In the genomic region with DNA sequence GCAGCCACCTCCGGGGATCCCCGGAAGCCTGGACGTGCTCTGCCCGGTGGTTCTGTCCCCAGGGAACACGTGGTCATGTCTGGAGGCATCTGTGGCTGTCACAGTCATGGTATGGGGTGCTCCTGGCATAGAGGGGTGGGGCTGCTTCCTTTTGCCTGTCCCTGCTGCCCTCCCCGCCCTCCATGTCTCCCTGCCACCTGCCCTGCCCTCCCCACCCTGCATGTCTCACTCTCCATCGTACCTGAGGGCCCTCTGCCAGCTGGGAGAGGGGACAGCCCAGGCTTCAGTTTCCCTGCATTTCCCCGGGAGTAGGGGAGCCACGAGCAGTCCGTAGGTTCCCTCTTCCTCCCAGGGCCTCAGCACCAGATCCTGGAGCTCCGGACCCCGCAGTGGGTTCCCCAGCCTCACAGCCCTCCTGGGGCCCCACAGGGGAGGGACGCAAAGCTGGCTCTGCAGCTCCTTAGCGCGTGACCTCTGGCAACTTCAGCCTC, we compare ENCODE assay signal across 14 cellular contexts.
A peak's percentile ranks its signal among the peaks of the same experiment; 100 is the strongest.
DNase-seq lines count a peak whose midpoint lies in the region; ATAC-seq and TF ChIP-seq lines count a peak whose summit lies in the region.
"Had no signal": no experiment of that assay in that cellular context is flagged by ENCODE, and none has a peak within 500 bp of the region (broad histone marks: within the 10 kb centered on the region; RNA-seq: fewer than 3 reads in every experiment).

No MANE protein-coding gene starts in this region.

- H3K27ac ChIP-seq in GM23338 (ENCODE audit: low read depth): no peak overlapping the region
- peak overlapping the region; percentile 83 to 94 for H3K27ac ChIP-seq in coronary artery
- no peak overlapping the region for H3K27ac ChIP-seq in lower lobe of right lung
- H3K27ac ChIP-seq in spleen: peak overlapping the region in 4 of 8 donors; percentile 40 to 58 (median 50)
- H3K27ac ChIP-seq: neural progenitor cell had no signal

- DNase-seq in GM23338 (ENCODE audit: low spot score) (no peak), coronary artery (ENCODE audit: low spot score) (no peak), lower lobe of right lung (peak; percentile 25), spleen (peak; percentile 38), EL (no peak)
- no peak for DNase-seq in stimulated activated CD4-positive, alpha-beta T cell treated with anti-CD3 and anti-CD28 coated beads, Interleukin-2, amount 100 ng/mL, for 24 hours
- DNase-seq: NCI-H774, T-helper 2 cell had no signal

- H3K4me2 ChIP-seq in GM23338: no peak overlapping the region

- intact Hi-C loops in lower lobe of right lung (cut with DNase I) (no loop called here), spleen (cut with DNase I; ENCODE audit: low total_unique reads) (no loop called here)

- peaks cover 2% of the 10 kb centered on the region; the same call in 2 of the 3 replicates for H3K9me3 Mint-ChIP-seq in GM23338

- H3F3A ChIP-seq in GM23338 (replicated peaks; ENCODE audit: low read depth): no peaks in the 10 kb centered on the region

- H2AFZ ChIP-seq in GM23338: no peak overlapping the region
- H2AFZ ChIP-seq: neural progenitor cell had no signal

- no peaks in the 10 kb centered on the region for H3K9me2 ChIP-seq in GM23338 (ENCODE audit: insufficient read depth)

- TF ChIP-seq CTCF in GM23338 (conservative IDR thresholded peaks at IDR 0.05; ENCODE audit: low read depth in 2 of 2) (no peak), coronary artery (IDR thresholded peaks at IDR 0.05) (no peak), lower lobe of right lung (IDR thresholded peaks at IDR 0.05) (no peak), spleen (IDR thresholded peaks at IDR 0.05 in 8 of 11, conservative IDR thresholded peaks at IDR 0.05 in 3 of 11) (no peak)

- H3K36me3 ChIP-seq in GM23338 (ENCODE audit: insufficient read depth): no peaks in the 10 kb centered on the region
- H3K36me3 ChIP-seq in lower lobe of right lung: no peaks in the 10 kb centered on the region
- no peaks in the 10 kb centered on the region for H3K36me3 ChIP-seq in spleen
- H3K36me3 ChIP-seq: neural progenitor cell had no signal

- peaks cover 9% of the 10 kb centered on the region for H3K27me3 Mint-ChIP-seq in GM23338 (ENCODE audit: insufficient read depth, low read depth, poor library complexity)

- H3K4me3 Mint-ChIP-seq in GM23338: no peak overlapping the region
- H3K4me3 Mint-ChIP-seq: stimulated activated effector memory CD8-positive, alpha-beta T cell treated with anti-CD3 and anti-CD28 coated beads, Interleukin-12 subunit alpha, Interleukin-12 subunit beta, amount 100 ng/mL, for 72 hours had no signal

- H3K4me3 ChIP-seq in GM23338 (no peak overlapping the region), coronary artery (peak overlapping the region; percentile 56), lower lobe of right lung (no peak overlapping the region), spleen (no peak overlapping the region)
- H3K4me3 ChIP-seq: GM12878, neural progenitor cell had no signal

- peaks cover 6% of the 10 kb centered on the region; the same call in 1 of the 2 replicates for H3K4me1 ChIP-seq in GM23338 (ENCODE audit: insufficient read depth)
- H3K4me1 ChIP-seq in lower lobe of right lung: peaks cover 6% of the 10 kb centered on the region
- peaks cover 0 to 24% (median 10%) of the 10 kb centered on the region in 6 donors for H3K4me1 ChIP-seq in spleen

- no peak for TF ChIP-seq POLR2A in spleen (IDR thresholded peaks at IDR 0.05)

- no peaks in the 10 kb centered on the region for H3K9me3 ChIP-seq in lower lobe of right lung
- H3K9me3 ChIP-seq in spleen: peaks cover 0 to 11% (median 0%) of the 10 kb centered on the region in 8 donors

- peaks cover 13% of the 10 kb centered on the region for H3K4me1 Mint-ChIP-seq in GM23338

- no peaks in the 10 kb centered on the region for H3K79me2 ChIP-seq in GM23338 (replicated peaks; ENCODE audit: insufficient read depth)

- no peak overlapping the region for H3K27ac Mint-ChIP-seq in GM23338
- H3K27ac Mint-ChIP-seq: stimulated activated effector memory CD8-positive, alpha-beta T cell treated with anti-CD3 and anti-CD28 coated beads, Interleukin-12 subunit alpha, Interleukin-12 subunit beta, amount 100 ng/mL, for 72 hours had no signal

- ATAC-seq in GM23338 (peak; percentile 9; the same call in 1 of the 3 replicates), lower lobe of right lung (peak in 1 of 2 donors; percentile 6), GM21825 (IDR thresholded peaks at IDR 0.05; ENCODE audit: unreplicated experiment) (no peak), GM21515 (IDR thresholded peaks at IDR 0.05; ENCODE audit: unreplicated experiment) (no peak)
- ATAC-seq: activated CD4-positive, CD25-positive, alpha-beta regulatory T cell treated with anti-CD3 and anti-CD28 coated beads, Interleukin-2, amount 50 U/mL, for 24 hours; GM12878; stimulated activated effector memory CD8-positive, alpha-beta T cell treated with anti-CD3 and anti-CD28 coated beads, Interleukin-12 subunit alpha, Interleukin-12 subunit beta, amount 100 ng/mL, for 72 hours had no signal

- no peaks in the 10 kb centered on the region for H3K36me3 Mint-ChIP-seq in GM23338 (ENCODE audit: low read depth)
- H3K36me3 Mint-ChIP-seq: stimulated activated effector memory CD8-positive, alpha-beta T cell treated with anti-CD3 and anti-CD28 coated beads, Interleukin-12 subunit alpha, Interleukin-12 subunit beta, amount 100 ng/mL, for 72 hours had no signal

- 69 to 79% (median 70%) methylated on average over 13 to 15 of the region's 15 CpGs for WGBS in spleen, 5 donors

- H3K27me3 ChIP-seq in GM23338 (ENCODE audit: insufficient read depth) (no peaks in the 10 kb centered on the region), lower lobe of right lung (ENCODE audit: low read depth) (peaks cover 15% of the 10 kb centered on the region), spleen (replicated peaks in 1 of 7) (no peaks in the 10 kb centered on the region)
- H3K27me3 ChIP-seq: neural progenitor cell had no signal

- no peaks in the 10 kb centered on the region for H4K20me1 ChIP-seq in GM23338 (replicated peaks; ENCODE audit: insufficient read depth)

TF ChIP-seq in GM23338, 12 proteins besides CTCF, POLR2A, EP300 and RAD21 (continues in another document):
- TF ChIP-seq ZNF331 (CRISPR knock-in tag; IDR thresholded peaks at IDR 0.05; ENCODE audit: low read depth) (no peak), EZH2 (IDR thresholded peaks at IDR 0.05; ENCODE audit: low read depth, unreplicated experiment) (no peak), EZH2phosphoT487 (IDR thresholded peaks at IDR 0.05; ENCODE audit: unreplicated experiment) (no peak), NANOG (IDR thresholded peaks at IDR 0.05; ENCODE audit: borderline replicate concordance) (no peak), JUNB (IDR thresholded peaks at IDR 0.05; ENCODE audit: unreplicated experiment) (no peak), POLR2AphosphoS5 (IDR thresholded peaks at IDR 0.05; ENCODE audit: low read depth) (no peak), ZNF114 (CRISPR knock-in tag; IDR thresholded peaks at IDR 0.05) (no peak), STAT1 (IDR thresholded peaks at IDR 0.05; ENCODE audit: unreplicated experiment) (no peak), CREB1 (CRISPR knock-in tag; IDR thresholded peaks at IDR 0.05; ENCODE audit: low read depth) (no peak)
- TF ChIP-seq, protein P1, sequence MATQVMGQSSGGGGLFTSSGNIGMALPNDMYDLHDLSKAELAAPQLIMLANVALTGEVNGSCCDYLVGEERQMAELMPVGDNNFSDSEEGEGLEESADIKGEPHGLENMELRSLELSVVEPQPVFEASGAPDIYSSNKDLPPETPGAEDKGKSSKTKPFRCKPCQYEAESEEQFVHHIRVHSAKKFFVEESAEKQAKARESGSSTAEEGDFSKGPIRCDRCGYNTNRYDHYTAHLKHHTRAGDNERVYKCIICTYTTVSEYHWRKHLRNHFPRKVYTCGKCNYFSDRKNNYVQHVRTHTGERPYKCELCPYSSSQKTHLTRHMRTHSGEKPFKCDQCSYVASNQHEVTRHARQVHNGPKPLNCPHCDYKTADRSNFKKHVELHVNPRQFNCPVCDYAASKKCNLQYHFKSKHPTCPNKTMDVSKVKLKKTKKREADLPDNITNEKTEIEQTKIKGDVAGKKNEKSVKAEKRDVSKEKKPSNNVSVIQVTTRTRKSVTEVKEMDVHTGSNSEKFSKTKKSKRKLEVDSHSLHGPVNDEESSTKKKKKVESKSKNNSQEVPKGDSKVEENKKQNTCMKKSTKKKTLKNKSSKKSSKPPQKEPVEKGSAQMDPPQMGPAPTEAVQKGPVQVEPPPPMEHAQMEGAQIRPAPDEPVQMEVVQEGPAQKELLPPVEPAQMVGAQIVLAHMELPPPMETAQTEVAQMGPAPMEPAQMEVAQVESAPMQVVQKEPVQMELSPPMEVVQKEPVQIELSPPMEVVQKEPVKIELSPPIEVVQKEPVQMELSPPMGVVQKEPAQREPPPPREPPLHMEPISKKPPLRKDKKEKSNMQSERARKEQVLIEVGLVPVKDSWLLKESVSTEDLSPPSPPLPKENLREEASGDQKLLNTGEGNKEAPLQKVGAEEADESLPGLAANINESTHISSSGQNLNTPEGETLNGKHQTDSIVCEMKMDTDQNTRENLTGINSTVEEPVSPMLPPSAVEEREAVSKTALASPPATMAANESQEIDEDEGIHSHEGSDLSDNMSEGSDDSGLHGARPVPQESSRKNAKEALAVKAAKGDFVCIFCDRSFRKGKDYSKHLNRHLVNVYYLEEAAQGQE (IDR thresholded peaks at IDR 0.05; ENCODE audit: unreplicated experiment): no peak
- TF ChIP-seq, protein P2, sequence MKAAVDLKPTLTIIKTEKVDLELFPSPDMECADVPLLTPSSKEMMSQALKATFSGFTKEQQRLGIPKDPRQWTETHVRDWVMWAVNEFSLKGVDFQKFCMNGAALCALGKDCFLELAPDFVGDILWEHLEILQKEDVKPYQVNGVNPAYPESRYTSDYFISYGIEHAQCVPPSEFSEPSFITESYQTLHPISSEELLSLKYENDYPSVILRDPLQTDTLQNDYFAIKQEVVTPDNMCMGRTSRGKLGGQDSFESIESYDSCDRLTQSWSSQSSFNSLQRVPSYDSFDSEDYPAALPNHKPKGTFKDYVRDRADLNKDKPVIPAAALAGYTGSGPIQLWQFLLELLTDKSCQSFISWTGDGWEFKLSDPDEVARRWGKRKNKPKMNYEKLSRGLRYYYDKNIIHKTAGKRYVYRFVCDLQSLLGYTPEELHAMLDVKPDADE (IDR thresholded peaks at IDR 0.05): no peak

Comparison
In these comparisons a context has a peak if more than half of its experiments do, and no peak if none do; other contexts are left out.
1. DNase-seq: peak in lower lobe of right lung (single experiment) and spleen (single experiment); none in GM23338 (single experiment), coronary artery (single experiment), stimulated activated CD4-positive, alpha-beta T cell treated with anti-CD3 and anti-CD28 coated beads, Interleukin-2, amount 100 ng/mL, for 24 hours (0 of 2) and EL (single experiment).
2. H3K27ac ChIP-seq: peak in coronary artery (2 of 2); none in GM23338 (single experiment) and lower lobe of right lung (single experiment).